ENCODE assay signal across 35 cellular contexts in genomic region chr17:22510504-22510903, GRCh38.
"Had no signal": no experiment of that assay in that cellular context is flagged by ENCODE, and none has a peak within 500 bp of the region (broad histone marks: within the 10 kb centered on the region; RNA-seq: fewer than 3 reads in every experiment).

No MANE protein-coding gene starts in this region.

- H3K4me1 ChIP-seq: adrenal gland, body of pancreas, breast epithelium had no signal

- H3K27ac Mint-ChIP-seq: activated B cell treated with CpG ODN at 0.5 μM for 24 hours; activated CD4-positive, alpha-beta memory T cell treated with anti-CD3 and anti-CD28 coated beads for 36 hours; activated CD4-positive, alpha-beta T cell treated with anti-CD3 and anti-CD28 coated beads, Interleukin-2, amount 10 ng/mL, durations not matched to agents 24 days and 14 days; activated CD8-positive, alpha-beta T cell treated with anti-CD3 and anti-CD28 coated beads for 36 hours; activated naive CD4-positive, alpha-beta T cell treated with anti-CD3 and anti-CD28 coated beads for 36 hours; activated naive CD4-positive, alpha-beta T cell treated with anti-CD3 and anti-CD28 coated beads, Interleukin-2, amount 50 U/mL, for 72 hours; activated naive CD8-positive, alpha-beta T cell treated with anti-CD3 and anti-CD28 coated beads for 36 hours; activated T-cell treated with anti-CD3 and anti-CD28 coated beads, Interleukin-2, amount 50 U/mL, for 72 hours; activated T-helper 1 cell treated with anti-CD3 and anti-CD28 coated beads, Interleukin-12 subunit alpha, Interleukin-12 subunit beta, Interleukin-2, Interleukin-4 antibody, amounts not matched to agents 30 ng/mL and 10 ng/mL and 1 ng/mL, durations not matched to agents 14 hours and 24 hours and 36 hours; activated T-helper 17 cell treated with anti-CD3 and anti-CD28 coated beads, Interleukin-2, amount 50 U/mL, for 72 hours; T-helper 1 cell treated with Interleukin-12 subunit alpha and Interleukin-12 subunit beta and Interleukin-4 antibody, amounts not matched to agents 30 μg/mL and 1 μg/mL, for 36 hours; T-helper 2 cell treated with Interferon-gamma antibody and Interleukin-4, amounts not matched to agents 5 μg/mL and 100 μg/mL, for 36 hours had no signal

- H3K4me1 Mint-ChIP-seq: activated B cell treated with CpG ODN at 0.5 μM for 24 hours; activated CD4-positive, alpha-beta T cell treated with anti-CD3 and anti-CD28 coated beads, Interleukin-2, amount 10 ng/mL, durations not matched to agents 24 days and 14 days; activated naive CD8-positive, alpha-beta T cell treated with anti-CD3 and anti-CD28 coated beads for 36 hours; activated T-helper 17 cell treated with anti-CD3 and anti-CD28 coated beads, Interleukin-2, amount 50 U/mL, for 72 hours had no signal

- H3K27ac ChIP-seq: adrenal gland, body of pancreas, brain microvascular endothelial cell, breast epithelium, VCaP had no signal

- H3K9me3 Mint-ChIP-seq: activated naive CD8-positive, alpha-beta T cell treated with anti-CD3 and anti-CD28 coated beads for 36 hours had no signal

- H3K27me3 Mint-ChIP-seq: activated B cell treated with CpG ODN at 0.5 μM for 24 hours; activated CD4-positive, alpha-beta memory T cell treated with anti-CD3 and anti-CD28 coated beads for 36 hours; activated CD4-positive, alpha-beta T cell treated with anti-CD3 and anti-CD28 coated beads, Interleukin-2, amount 10 ng/mL, durations not matched to agents 24 days and 14 days; activated CD8-positive, alpha-beta T cell treated with anti-CD3 and anti-CD28 coated beads for 36 hours; activated naive CD8-positive, alpha-beta T cell treated with anti-CD3 and anti-CD28 coated beads for 36 hours; activated T-helper 17 cell treated with anti-CD3 and anti-CD28 coated beads, Interleukin-2, amount 50 U/mL, for 72 hours had no signal

- DNase-seq: activated B cell treated with CpG ODN at 0.5 μM for 24 hours; activated CD4-positive, alpha-beta memory T cell treated with anti-CD3 and anti-CD28 coated beads for 36 hours; activated CD4-positive, alpha-beta T cell treated with anti-CD3 and anti-CD28 coated beads for 4 hours; activated CD4-positive, alpha-beta T cell treated with anti-CD3 and anti-CD28 coated beads, Interleukin-2, amount 10 ng/mL, durations not matched to agents 24 days and 14 days; activated CD4-positive, alpha-beta T cell treated with anti-CD3 and anti-CD28 coated beads, Interleukin-2, amount 50 U/mL, for 1 hour; activated CD4-positive, alpha-beta T cell treated with anti-CD3 and anti-CD28 coated beads, Interleukin-2, amount 50 U/mL, for 4 hours; activated CD4-positive, CD25-positive, alpha-beta regulatory T cell treated with anti-CD3 and anti-CD28 coated beads, Interleukin-2, amount 50 U/mL, for 72 hours; activated CD8-positive, alpha-beta memory T cell treated with anti-CD3 and anti-CD28 coated beads, Interleukin-2, amount 50 U/mL, for 4 hours; activated CD8-positive, alpha-beta T cell treated with anti-CD3 and anti-CD28 coated beads for 36 hours; activated effector memory CD4-positive, alpha-beta T cell treated with anti-CD3 and anti-CD28 coated beads, Interleukin-2, amount 50 U/mL, for 16 hours; activated gamma-delta T cell treated with Interleukin-2 at 50 U/mL for 16 hours; activated naive CD4-positive, alpha-beta T cell; activated naive CD4-positive, alpha-beta T cell treated with anti-CD3 and anti-CD28 coated beads for 36 hours; activated naive CD4-positive, alpha-beta T cell treated with anti-CD3 and anti-CD28 coated beads, Interleukin-2, amount 50 U/mL, for 16 hours; activated naive CD8-positive, alpha-beta T cell treated with anti-CD3 and anti-CD28 coated beads for 36 hours; activated T-cell treated with anti-CD3 and anti-CD28 coated beads for 4 hours; activated T-cell treated with anti-CD3 and anti-CD28 coated beads, Interleukin-2, amount 50 U/mL, for 1 hour; activated T-cell treated with anti-CD3 and anti-CD28 coated beads, Interleukin-2, amount 50 U/mL, for 4 hours; activated T-cell treated with anti-CD3 and anti-CD28 coated beads, Interleukin-2, amount 50 U/mL, for 72 hours; adrenal gland; amniotic stem cell; aorta; body of pancreas; brain microvascular endothelial cell; central memory CD4-positive, alpha-beta T cell; T-helper 1 cell; T-helper 2 cell; T-helper 9 cell had no signal

- H3K4me3 ChIP-seq: adrenal gland, body of pancreas, breast epithelium had no signal

- H3K36me3 ChIP-seq: adrenal gland, brain microvascular endothelial cell, breast epithelium had no signal

- ATAC-seq: activated CD8-positive, alpha-beta T cell treated with anti-CD3 and anti-CD28 coated beads for 36 hours; activated naive CD4-positive, alpha-beta T cell treated with anti-CD3 and anti-CD28 coated beads, Interleukin-2, amount 50 U/mL, for 72 hours; activated T-cell treated with anti-CD3 and anti-CD28 coated beads, Interleukin-2, amount 50 U/mL, for 4 hours; activated T-cell treated with anti-CD3 and anti-CD28 coated beads, Interleukin-2, amount 50 U/mL, for 72 hours; activated T-helper 17 cell treated with anti-CD3 and anti-CD28 coated beads, Interleukin-2, amount 50 U/mL, for 72 hours; body of pancreas had no signal

- H3K4me3 Mint-ChIP-seq: activated B cell treated with CpG ODN at 0.5 μM for 24 hours; activated CD4-positive, alpha-beta memory T cell treated with anti-CD3 and anti-CD28 coated beads for 36 hours; activated CD4-positive, alpha-beta T cell treated with anti-CD3 and anti-CD28 coated beads, Interleukin-2, amount 10 ng/mL, durations not matched to agents 24 days and 14 days; activated CD8-positive, alpha-beta T cell treated with anti-CD3 and anti-CD28 coated beads for 36 hours; activated naive CD4-positive, alpha-beta T cell treated with anti-CD3 and anti-CD28 coated beads for 36 hours; activated naive CD8-positive, alpha-beta T cell treated with anti-CD3 and anti-CD28 coated beads for 36 hours; activated T-cell treated with anti-CD3 and anti-CD28 coated beads, Interleukin-2, amount 50 U/mL, for 4 hours; activated T-cell treated with anti-CD3 and anti-CD28 coated beads, Interleukin-2, amount 50 U/mL, for 72 hours; activated T-helper 1 cell treated with anti-CD3 and anti-CD28 coated beads, Interleukin-12 subunit alpha, Interleukin-12 subunit beta, Interleukin-2, Interleukin-4 antibody, amounts not matched to agents 30 ng/mL and 10 ng/mL and 1 ng/mL, durations not matched to agents 14 hours and 24 hours and 36 hours; activated T-helper 17 cell treated with anti-CD3 and anti-CD28 coated beads, Interleukin-2, amount 50 U/mL, for 72 hours; T-helper 1 cell treated with Interleukin-12 subunit alpha and Interleukin-12 subunit beta and Interleukin-4 antibody, amounts not matched to agents 30 μg/mL and 1 μg/mL, for 36 hours; T-helper 2 cell treated with Interferon-gamma antibody and Interleukin-4, amounts not matched to agents 5 μg/mL and 100 μg/mL, for 36 hours had no signal

- H3K36me3 Mint-ChIP-seq: activated CD4-positive, alpha-beta memory T cell treated with anti-CD3 and anti-CD28 coated beads for 36 hours; activated naive CD8-positive, alpha-beta T cell treated with anti-CD3 and anti-CD28 coated beads for 36 hours had no signal

- H3K9me3 ChIP-seq: adrenal gland, body of pancreas had no signal

- H3K27me3 ChIP-seq: adrenal gland, body of pancreas, brain microvascular endothelial cell, breast epithelium had no signal
